1 cellular context compared by ENCODE assay signal in the genomic region with DNA sequence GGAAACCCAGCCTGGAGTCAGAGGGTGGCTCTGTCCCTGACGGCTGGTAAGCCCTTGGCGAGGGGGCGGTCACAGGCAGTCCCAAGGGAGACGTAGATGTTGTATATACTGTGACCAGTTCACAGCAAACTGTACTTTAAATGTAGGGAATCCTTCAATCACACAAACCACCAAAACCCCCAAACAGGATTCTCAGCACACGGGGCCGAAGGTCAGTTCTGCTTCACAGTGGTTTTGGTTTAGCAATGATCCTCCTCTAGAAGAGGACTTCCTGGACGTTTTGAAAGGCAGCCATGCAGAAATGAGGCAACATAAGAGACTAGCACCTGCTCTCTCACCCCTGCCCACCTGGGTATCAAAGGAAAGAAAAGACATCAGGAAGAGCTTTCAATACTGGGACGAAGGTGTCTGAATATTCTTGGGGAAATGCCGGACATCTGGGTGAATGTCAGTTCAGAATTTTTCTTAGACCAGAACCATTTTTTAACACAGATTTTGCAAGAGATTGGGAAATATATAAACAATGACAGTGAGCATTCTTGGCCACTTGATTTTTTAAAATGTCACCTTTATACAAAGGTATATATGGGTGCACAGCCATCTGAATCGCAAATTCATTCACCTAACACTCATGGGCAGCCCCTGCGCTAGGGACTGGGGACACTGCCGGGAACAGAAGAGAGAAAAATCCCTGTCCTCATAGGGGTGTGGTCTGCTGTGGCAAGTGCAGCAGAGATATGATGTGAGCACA.
TF ChIP-seq lines count a peak whose summit lies in the region.

No MANE protein-coding gene starts in this region.

TF ChIP-seq in GM12878, 131 proteins besides CTCF, POLR2A, EP300 and RAD21 (continued from another document):
- TF ChIP-seq ZBTB11 (CRISPR knock-in tag; IDR thresholded peaks at IDR 0.05): no peak
- no peak for TF ChIP-seq ATF2 (IDR thresholded peaks at IDR 0.05; ENCODE audit: low read length)
- no peak for TF ChIP-seq ZSCAN29 (IDR thresholded peaks at IDR 0.05)
- TF ChIP-seq, protein P1, sequence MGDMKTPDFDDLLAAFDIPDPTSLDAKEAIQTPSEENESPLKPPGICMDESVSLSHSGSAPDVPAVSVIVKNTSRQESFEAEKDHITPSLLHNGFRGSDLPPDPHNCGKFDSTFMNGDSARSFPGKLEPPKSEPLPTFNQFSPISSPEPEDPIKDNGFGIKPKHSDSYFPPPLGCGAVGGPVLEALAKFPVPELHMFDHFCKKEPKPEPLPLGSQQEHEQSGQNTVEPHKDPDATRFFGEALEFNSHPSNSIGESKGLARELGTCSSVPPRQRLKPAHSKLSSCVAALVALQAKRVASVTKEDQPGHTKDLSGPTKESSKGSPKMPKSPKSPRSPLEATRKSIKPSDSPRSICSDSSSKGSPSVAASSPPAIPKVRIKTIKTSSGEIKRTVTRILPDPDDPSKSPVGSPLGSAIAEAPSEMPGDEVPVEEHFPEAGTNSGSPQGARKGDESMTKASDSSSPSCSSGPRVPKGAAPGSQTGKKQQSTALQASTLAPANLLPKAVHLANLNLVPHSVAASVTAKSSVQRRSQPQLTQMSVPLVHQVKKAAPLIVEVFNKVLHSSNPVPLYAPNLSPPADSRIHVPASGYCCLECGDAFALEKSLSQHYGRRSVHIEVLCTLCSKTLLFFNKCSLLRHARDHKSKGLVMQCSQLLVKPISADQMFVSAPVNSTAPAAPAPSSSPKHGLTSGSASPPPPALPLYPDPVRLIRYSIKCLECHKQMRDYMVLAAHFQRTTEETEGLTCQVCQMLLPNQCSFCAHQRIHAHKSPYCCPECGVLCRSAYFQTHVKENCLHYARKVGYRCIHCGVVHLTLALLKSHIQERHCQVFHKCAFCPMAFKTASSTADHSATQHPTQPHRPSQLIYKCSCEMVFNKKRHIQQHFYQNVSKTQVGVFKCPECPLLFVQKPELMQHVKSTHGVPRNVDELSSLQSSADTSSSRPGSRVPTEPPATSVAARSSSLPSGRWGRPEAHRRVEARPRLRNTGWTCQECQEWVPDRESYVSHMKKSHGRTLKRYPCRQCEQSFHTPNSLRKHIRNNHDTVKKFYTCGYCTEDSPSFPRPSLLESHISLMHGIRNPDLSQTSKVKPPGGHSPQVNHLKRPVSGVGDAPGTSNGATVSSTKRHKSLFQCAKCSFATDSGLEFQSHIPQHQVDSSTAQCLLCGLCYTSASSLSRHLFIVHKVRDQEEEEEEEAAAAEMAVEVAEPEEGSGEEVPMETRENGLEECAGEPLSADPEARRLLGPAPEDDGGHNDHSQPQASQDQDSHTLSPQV (IDR thresholded peaks at IDR 0.05): no peak
- TF ChIP-seq ESRRA (IDR thresholded peaks at IDR 0.05; ENCODE audit: low read length): no peak
- TF ChIP-seq SREBF2 (IDR thresholded peaks at IDR 0.05; ENCODE audit: low read length): no peak
- no peak for TF ChIP-seq SUPT20H (IDR thresholded peaks at IDR 0.05; ENCODE audit: borderline replicate concordance, control insufficient read depth, low read depth, low read length)
- no peak for TF ChIP-seq SREBF1 (IDR thresholded peaks at IDR 0.05; ENCODE audit: low read length)
- peak; percentile 64; the same call in 1 of the 2 replicates for TF ChIP-seq NBN (IDR thresholded peaks at IDR 0.05)
- TF ChIP-seq, protein P2, sequence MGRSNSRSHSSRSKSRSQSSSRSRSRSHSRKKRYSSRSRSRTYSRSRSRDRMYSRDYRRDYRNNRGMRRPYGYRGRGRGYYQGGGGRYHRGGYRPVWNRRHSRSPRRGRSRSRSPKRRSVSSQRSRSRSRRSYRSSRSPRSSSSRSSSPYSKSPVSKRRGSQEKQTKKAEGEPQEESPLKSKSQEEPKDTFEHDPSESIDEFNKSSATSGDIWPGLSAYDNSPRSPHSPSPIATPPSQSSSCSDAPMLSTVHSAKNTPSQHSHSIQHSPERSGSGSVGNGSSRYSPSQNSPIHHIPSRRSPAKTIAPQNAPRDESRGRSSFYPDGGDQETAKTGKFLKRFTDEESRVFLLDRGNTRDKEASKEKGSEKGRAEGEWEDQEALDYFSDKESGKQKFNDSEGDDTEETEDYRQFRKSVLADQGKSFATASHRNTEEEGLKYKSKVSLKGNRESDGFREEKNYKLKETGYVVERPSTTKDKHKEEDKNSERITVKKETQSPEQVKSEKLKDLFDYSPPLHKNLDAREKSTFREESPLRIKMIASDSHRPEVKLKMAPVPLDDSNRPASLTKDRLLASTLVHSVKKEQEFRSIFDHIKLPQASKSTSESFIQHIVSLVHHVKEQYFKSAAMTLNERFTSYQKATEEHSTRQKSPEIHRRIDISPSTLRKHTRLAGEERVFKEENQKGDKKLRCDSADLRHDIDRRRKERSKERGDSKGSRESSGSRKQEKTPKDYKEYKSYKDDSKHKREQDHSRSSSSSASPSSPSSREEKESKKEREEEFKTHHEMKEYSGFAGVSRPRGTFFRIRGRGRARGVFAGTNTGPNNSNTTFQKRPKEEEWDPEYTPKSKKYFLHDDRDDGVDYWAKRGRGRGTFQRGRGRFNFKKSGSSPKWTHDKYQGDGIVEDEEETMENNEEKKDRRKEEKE (IDR thresholded peaks at IDR 0.05): no peak
- no peak for TF ChIP-seq HDAC2 (IDR thresholded peaks at IDR 0.05)
- peak; percentile 97 for TF ChIP-seq NR2F1 (conservative IDR thresholded peaks at IDR 0.05)
- peak; percentile 77; the same call in 1 of the 2 replicates for TF ChIP-seq MTA2 (IDR thresholded peaks at IDR 0.05; ENCODE audit: low read depth)
- TF ChIP-seq CHD2 (IDR thresholded peaks at IDR 0.05; ENCODE audit: borderline replicate concordance, low read depth, low read length): no peak
- peak; percentile 90 for TF ChIP-seq RELB (IDR thresholded peaks at IDR 0.05; ENCODE audit: low read depth)
- TF ChIP-seq SPI1 (IDR thresholded peaks at IDR 0.05; ENCODE audit: borderline replicate concordance, insufficient read depth, low read depth, low read length): no peak
- TF ChIP-seq STAT3 (IDR thresholded peaks at IDR 0.05; ENCODE audit: low read depth, low read length): no peak
- no peak for TF ChIP-seq JUND (IDR thresholded peaks at IDR 0.05; ENCODE audit: low read depth, low read length)
- TF ChIP-seq ASH2L (IDR thresholded peaks at IDR 0.05; ENCODE audit: borderline replicate concordance, low read depth): no peak
- no peak for TF ChIP-seq JUNB (IDR thresholded peaks at IDR 0.05)
